ENCODE assay signal across 1 cellular context in genomic region chr3:8420613-8421012, GRCh38.
TF ChIP-seq lines count a peak whose summit lies in the region.

No MANE protein-coding gene starts in this region.

TF ChIP-seq in GM23338, 12 proteins besides CTCF, POLR2A, EP300 and RAD21:
- TF ChIP-seq, protein P1, sequence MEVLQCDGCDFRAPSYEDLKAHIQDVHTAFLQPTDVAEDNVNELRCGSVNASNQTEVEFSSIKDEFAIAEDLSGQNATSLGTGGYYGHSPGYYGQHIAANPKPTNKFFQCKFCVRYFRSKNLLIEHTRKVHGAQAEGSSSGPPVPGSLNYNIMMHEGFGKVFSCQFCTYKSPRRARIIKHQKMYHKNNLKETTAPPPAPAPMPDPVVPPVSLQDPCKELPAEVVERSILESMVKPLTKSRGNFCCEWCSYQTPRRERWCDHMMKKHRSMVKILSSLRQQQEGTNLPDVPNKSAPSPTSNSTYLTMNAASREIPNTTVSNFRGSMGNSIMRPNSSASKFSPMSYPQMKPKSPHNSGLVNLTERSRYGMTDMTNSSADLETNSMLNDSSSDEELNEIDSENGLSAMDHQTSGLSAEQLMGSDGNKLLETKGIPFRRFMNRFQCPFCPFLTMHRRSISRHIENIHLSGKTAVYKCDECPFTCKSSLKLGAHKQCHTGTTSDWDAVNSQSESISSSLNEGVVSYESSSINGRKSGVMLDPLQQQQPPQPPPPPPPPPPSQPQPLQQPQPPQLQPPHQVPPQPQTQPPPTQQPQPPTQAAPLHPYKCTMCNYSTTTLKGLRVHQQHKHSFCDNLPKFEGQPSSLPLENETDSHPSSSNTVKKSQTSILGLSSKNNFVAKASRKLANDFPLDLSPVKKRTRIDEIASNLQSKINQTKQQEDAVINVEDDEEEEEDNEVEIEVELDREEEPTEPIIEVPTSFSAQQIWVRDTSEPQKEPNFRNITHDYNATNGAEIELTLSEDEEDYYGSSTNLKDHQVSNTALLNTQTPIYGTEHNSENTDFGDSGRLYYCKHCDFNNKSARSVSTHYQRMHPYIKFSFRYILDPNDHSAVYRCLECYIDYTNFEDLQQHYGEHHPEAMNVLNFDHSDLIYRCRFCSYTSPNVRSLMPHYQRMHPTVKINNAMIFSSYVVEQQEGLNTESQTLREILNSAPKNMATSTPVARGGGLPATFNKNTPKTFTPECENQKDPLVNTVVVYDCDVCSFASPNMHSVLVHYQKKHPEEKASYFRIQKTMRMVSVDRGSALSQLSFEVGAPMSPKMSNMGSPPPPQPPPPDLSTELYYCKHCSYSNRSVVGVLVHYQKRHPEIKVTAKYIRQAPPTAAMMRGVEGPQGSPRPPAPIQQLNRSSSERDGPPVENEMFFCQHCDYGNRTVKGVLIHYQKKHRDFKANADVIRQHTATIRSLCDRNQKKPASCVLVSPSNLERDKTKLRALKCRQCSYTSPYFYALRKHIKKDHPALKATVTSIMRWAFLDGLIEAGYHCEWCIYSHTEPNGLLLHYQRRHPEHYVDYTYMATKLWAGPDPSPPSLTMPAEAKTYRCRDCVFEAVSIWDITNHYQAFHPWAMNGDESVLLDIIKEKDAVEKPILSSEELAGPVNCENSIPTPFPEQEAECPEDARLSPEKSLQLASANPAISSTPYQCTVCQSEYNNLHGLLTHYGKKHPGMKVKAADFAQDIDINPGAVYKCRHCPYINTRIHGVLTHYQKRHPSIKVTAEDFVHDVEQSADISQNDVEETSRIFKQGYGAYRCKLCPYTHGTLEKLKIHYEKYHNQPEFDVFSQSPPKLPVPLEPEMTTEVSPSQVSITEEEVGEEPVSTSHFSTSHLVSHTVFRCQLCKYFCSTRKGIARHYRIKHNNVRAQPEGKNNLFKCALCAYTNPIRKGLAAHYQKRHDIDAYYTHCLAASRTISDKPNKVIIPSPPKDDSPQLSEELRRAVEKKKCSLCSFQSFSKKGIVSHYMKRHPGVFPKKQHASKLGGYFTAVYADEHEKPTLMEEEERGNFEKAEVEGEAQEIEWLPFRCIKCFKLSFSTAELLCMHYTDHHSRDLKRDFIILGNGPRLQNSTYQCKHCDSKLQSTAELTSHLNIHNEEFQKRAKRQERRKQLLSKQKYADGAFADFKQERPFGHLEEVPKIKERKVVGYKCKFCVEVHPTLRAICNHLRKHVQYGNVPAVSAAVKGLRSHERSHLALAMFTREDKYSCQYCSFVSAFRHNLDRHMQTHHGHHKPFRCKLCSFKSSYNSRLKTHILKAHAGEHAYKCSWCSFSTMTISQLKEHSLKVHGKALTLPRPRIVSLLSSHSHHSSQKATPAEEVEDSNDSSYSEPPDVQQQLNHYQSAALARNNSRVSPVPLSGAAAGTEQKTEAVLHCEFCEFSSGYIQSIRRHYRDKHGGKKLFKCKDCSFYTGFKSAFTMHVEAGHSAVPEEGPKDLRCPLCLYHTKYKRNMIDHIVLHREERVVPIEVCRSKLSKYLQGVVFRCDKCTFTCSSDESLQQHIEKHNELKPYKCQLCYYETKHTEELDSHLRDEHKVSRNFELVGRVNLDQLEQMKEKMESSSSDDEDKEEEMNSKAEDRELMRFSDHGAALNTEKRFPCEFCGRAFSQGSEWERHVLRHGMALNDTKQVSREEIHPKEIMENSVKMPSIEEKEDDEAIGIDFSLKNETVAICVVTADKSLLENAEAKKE (CRISPR knock-in tag; IDR thresholded peaks at IDR 0.05) = no peak
- TF ChIP-seq, protein P2, sequence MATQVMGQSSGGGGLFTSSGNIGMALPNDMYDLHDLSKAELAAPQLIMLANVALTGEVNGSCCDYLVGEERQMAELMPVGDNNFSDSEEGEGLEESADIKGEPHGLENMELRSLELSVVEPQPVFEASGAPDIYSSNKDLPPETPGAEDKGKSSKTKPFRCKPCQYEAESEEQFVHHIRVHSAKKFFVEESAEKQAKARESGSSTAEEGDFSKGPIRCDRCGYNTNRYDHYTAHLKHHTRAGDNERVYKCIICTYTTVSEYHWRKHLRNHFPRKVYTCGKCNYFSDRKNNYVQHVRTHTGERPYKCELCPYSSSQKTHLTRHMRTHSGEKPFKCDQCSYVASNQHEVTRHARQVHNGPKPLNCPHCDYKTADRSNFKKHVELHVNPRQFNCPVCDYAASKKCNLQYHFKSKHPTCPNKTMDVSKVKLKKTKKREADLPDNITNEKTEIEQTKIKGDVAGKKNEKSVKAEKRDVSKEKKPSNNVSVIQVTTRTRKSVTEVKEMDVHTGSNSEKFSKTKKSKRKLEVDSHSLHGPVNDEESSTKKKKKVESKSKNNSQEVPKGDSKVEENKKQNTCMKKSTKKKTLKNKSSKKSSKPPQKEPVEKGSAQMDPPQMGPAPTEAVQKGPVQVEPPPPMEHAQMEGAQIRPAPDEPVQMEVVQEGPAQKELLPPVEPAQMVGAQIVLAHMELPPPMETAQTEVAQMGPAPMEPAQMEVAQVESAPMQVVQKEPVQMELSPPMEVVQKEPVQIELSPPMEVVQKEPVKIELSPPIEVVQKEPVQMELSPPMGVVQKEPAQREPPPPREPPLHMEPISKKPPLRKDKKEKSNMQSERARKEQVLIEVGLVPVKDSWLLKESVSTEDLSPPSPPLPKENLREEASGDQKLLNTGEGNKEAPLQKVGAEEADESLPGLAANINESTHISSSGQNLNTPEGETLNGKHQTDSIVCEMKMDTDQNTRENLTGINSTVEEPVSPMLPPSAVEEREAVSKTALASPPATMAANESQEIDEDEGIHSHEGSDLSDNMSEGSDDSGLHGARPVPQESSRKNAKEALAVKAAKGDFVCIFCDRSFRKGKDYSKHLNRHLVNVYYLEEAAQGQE (IDR thresholded peaks at IDR 0.05; ENCODE audit: unreplicated experiment) = no peak
- TF ChIP-seq ZNF114 (CRISPR knock-in tag; IDR thresholded peaks at IDR 0.05) (no peak), EZH2phosphoT487 (IDR thresholded peaks at IDR 0.05; ENCODE audit: unreplicated experiment) (no peak), EZH2 (IDR thresholded peaks at IDR 0.05; ENCODE audit: low read depth, unreplicated experiment) (no peak), STAT1 (IDR thresholded peaks at IDR 0.05; ENCODE audit: unreplicated experiment) (no peak)
